Comparison of ENCODE assay signal across 1 cellular context in the genomic region with DNA sequence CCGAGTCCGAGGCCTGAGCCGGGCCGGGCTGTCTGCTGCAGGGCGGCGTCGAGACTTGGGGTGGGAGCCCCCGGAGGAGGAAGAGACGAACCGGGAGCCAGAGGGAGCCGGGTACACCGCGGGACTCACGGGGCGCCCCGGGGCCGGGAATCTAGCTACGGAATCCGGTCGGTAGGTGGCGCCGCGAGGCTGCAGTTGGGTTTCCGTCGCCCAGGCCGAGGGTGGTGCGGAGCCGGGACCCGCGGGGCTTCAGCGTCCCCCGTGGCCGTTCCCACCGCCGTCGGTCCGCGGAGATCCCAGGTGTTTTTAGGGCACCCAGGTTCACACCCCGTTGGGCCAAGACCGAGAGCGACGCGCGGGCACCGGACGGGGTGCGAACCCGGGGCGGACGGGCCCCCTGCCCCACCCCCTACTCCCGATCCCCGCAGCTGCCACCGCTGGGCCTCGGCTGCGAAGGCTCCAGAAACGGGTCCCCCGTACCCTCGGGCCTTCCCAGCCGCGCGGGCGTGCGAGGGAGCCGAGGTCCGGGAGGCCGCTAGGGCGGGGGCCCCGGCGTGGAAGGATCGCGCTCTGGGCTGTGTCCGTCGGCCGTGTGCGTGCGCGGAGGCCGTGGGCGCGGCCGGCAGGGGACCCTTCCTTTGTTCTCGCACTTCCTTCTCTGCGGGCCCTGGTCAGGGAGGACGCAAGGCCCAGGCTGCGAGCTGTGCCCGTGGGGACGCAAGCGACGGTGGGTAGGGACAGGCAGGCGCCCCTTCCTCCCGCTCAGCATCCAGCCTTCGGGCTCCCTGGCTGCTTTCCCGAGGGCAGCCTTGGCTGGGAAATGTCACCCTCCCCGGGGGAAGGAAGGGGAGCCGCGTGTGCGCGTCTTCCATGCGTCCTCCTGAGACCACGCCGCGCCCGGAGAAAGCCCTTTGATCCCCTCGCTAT.
TF ChIP-seq lines count a peak whose summit lies in the region.

No MANE protein-coding gene starts in this region.

TF ChIP-seq in WTC11, 78 proteins besides CTCF, POLR2A, EP300 and RAD21 (continued from another document and continues in another):
- TF ChIP-seq, protein P1, sequence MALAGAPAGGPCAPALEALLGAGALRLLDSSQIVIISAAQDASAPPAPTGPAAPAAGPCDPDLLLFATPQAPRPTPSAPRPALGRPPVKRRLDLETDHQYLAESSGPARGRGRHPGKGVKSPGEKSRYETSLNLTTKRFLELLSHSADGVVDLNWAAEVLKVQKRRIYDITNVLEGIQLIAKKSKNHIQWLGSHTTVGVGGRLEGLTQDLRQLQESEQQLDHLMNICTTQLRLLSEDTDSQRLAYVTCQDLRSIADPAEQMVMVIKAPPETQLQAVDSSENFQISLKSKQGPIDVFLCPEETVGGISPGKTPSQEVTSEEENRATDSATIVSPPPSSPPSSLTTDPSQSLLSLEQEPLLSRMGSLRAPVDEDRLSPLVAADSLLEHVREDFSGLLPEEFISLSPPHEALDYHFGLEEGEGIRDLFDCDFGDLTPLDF (CRISPR knock-in tag; IDR thresholded peaks at IDR 0.05) = 0 out of 2 replicates have a peak, but pooled peaks have one; percentile 51
- TF ChIP-seq TEAD1 (CRISPR knock-in tag; IDR thresholded peaks at IDR 0.05) = no peak
- TF ChIP-seq ZNF416 (CRISPR knock-in tag; IDR thresholded peaks at IDR 0.05) = no peak
- no peak; the same call in 1 of the 2 replicates for TF ChIP-seq TP53 (CRISPR knock-in tag; IDR thresholded peaks at IDR 0.05)
- TF ChIP-seq, protein P2, sequence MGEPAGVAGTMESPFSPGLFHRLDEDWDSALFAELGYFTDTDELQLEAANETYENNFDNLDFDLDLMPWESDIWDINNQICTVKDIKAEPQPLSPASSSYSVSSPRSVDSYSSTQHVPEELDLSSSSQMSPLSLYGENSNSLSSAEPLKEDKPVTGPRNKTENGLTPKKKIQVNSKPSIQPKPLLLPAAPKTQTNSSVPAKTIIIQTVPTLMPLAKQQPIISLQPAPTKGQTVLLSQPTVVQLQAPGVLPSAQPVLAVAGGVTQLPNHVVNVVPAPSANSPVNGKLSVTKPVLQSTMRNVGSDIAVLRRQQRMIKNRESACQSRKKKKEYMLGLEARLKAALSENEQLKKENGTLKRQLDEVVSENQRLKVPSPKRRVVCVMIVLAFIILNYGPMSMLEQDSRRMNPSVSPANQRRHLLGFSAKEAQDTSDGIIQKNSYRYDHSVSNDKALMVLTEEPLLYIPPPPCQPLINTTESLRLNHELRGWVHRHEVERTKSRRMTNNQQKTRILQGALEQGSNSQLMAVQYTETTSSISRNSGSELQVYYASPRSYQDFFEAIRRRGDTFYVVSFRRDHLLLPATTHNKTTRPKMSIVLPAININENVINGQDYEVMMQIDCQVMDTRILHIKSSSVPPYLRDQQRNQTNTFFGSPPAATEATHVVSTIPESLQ (CRISPR knock-in tag; IDR thresholded peaks at IDR 0.05) = no peak
- TF ChIP-seq RELA (CRISPR knock-in tag; IDR thresholded peaks at IDR 0.05; ENCODE audit: borderline replicate concordance) = no peak
- TF ChIP-seq, protein P3, sequence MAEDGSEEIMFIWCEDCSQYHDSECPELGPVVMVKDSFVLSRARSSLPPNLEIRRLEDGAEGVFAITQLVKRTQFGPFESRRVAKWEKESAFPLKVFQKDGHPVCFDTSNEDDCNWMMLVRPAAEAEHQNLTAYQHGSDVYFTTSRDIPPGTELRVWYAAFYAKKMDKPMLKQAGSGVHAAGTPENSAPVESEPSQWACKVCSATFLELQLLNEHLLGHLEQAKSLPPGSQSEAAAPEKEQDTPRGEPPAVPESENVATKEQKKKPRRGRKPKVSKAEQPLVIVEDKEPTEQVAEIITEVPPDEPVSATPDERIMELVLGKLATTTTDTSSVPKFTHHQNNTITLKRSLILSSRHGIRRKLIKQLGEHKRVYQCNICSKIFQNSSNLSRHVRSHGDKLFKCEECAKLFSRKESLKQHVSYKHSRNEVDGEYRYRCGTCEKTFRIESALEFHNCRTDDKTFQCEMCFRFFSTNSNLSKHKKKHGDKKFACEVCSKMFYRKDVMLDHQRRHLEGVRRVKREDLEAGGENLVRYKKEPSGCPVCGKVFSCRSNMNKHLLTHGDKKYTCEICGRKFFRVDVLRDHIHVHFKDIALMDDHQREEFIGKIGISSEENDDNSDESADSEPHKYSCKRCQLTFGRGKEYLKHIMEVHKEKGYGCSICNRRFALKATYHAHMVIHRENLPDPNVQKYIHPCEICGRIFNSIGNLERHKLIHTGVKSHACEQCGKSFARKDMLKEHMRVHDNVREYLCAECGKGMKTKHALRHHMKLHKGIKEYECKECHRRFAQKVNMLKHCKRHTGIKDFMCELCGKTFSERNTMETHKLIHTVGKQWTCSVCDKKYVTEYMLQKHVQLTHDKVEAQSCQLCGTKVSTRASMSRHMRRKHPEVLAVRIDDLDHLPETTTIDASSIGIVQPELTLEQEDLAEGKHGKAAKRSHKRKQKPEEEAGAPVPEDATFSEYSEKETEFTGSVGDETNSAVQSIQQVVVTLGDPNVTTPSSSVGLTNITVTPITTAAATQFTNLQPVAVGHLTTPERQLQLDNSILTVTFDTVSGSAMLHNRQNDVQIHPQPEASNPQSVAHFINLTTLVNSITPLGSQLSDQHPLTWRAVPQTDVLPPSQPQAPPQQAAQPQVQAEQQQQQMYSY (CRISPR knock-in tag; IDR thresholded peaks at IDR 0.05) = no peak
- TF ChIP-seq SP1 (CRISPR knock-in tag; conservative IDR thresholded peaks at IDR 0.05) = no peak
- TF ChIP-seq, protein P4, sequence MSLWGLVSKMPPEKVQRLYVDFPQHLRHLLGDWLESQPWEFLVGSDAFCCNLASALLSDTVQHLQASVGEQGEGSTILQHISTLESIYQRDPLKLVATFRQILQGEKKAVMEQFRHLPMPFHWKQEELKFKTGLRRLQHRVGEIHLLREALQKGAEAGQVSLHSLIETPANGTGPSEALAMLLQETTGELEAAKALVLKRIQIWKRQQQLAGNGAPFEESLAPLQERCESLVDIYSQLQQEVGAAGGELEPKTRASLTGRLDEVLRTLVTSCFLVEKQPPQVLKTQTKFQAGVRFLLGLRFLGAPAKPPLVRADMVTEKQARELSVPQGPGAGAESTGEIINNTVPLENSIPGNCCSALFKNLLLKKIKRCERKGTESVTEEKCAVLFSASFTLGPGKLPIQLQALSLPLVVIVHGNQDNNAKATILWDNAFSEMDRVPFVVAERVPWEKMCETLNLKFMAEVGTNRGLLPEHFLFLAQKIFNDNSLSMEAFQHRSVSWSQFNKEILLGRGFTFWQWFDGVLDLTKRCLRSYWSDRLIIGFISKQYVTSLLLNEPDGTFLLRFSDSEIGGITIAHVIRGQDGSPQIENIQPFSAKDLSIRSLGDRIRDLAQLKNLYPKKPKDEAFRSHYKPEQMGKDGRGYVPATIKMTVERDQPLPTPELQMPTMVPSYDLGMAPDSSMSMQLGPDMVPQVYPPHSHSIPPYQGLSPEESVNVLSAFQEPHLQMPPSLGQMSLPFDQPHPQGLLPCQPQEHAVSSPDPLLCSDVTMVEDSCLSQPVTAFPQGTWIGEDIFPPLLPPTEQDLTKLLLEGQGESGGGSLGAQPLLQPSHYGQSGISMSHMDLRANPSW (CRISPR knock-in tag; conservative IDR thresholded peaks at IDR 0.05; ENCODE audit: low read depth) = no peak
- no peak for TF ChIP-seq HMGA2 (CRISPR knock-in tag; IDR thresholded peaks at IDR 0.05)
- TF ChIP-seq, protein P5, sequence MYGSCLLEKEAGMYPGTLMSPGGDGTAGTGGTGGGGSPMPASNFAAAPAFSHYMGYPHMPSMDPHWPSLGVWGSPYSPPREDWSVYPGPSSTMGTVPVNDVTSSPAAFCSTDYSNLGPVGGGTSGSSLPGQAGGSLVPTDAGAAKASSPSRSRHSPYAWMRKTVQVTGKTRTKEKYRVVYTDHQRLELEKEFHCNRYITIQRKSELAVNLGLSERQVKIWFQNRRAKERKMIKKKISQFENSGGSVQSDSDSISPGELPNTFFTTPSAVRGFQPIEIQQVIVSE (CRISPR knock-in tag; IDR thresholded peaks at IDR 0.05; ENCODE audit: borderline replicate concordance) = no peak
- no peak for TF ChIP-seq JAZF1 (CRISPR knock-in tag; IDR thresholded peaks at IDR 0.05)
- no peak for TF ChIP-seq JUN (CRISPR knock-in tag; IDR thresholded peaks at IDR 0.05)
- TF ChIP-seq ZNF232 (CRISPR knock-in tag; IDR thresholded peaks at IDR 0.05) = no peak
- TF ChIP-seq, protein P6, sequence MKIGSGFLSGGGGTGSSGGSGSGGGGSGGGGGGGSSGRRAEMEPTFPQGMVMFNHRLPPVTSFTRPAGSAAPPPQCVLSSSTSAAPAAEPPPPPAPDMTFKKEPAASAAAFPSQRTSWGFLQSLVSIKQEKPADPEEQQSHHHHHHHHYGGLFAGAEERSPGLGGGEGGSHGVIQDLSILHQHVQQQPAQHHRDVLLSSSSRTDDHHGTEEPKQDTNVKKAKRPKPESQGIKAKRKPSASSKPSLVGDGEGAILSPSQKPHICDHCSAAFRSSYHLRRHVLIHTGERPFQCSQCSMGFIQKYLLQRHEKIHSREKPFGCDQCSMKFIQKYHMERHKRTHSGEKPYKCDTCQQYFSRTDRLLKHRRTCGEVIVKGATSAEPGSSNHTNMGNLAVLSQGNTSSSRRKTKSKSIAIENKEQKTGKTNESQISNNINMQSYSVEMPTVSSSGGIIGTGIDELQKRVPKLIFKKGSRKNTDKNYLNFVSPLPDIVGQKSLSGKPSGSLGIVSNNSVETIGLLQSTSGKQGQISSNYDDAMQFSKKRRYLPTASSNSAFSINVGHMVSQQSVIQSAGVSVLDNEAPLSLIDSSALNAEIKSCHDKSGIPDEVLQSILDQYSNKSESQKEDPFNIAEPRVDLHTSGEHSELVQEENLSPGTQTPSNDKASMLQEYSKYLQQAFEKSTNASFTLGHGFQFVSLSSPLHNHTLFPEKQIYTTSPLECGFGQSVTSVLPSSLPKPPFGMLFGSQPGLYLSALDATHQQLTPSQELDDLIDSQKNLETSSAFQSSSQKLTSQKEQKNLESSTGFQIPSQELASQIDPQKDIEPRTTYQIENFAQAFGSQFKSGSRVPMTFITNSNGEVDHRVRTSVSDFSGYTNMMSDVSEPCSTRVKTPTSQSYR (CRISPR knock-in tag; IDR thresholded peaks at IDR 0.05) = 0 out of 2 replicates have a peak, but pooled peaks have one; percentile 66
- 0 out of 2 replicates have a peak, but pooled peaks have one; percentile 0 for TF ChIP-seq ZNF263 (CRISPR knock-in tag; IDR thresholded peaks at IDR 0.05; ENCODE audit: low read depth)
- TF ChIP-seq ZNF219 (CRISPR knock-in tag; IDR thresholded peaks at IDR 0.05; ENCODE audit: borderline replicate concordance) = no peak
- TF ChIP-seq, protein P7, sequence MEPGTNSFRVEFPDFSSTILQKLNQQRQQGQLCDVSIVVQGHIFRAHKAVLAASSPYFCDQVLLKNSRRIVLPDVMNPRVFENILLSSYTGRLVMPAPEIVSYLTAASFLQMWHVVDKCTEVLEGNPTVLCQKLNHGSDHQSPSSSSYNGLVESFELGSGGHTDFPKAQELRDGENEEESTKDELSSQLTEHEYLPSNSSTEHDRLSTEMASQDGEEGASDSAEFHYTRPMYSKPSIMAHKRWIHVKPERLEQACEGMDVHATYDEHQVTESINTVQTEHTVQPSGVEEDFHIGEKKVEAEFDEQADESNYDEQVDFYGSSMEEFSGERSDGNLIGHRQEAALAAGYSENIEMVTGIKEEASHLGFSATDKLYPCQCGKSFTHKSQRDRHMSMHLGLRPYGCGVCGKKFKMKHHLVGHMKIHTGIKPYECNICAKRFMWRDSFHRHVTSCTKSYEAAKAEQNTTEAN (CRISPR knock-in tag; IDR thresholded peaks at IDR 0.05) = no peak
- no peak for TF ChIP-seq CREB1 (CRISPR knock-in tag; IDR thresholded peaks at IDR 0.05)
- TF ChIP-seq NR2C2 (CRISPR knock-in tag; IDR thresholded peaks at IDR 0.05) = no peak
- no peak for TF ChIP-seq NFYB (CRISPR knock-in tag; conservative IDR thresholded peaks at IDR 0.05; ENCODE audit: low read depth)
- 0 out of 2 replicates have a peak, but pooled peaks have one; percentile 48 for TF ChIP-seq KAT7 (CRISPR knock-in tag; IDR thresholded peaks at IDR 0.05; ENCODE audit: borderline replicate concordance)
- TF ChIP-seq, protein P8, sequence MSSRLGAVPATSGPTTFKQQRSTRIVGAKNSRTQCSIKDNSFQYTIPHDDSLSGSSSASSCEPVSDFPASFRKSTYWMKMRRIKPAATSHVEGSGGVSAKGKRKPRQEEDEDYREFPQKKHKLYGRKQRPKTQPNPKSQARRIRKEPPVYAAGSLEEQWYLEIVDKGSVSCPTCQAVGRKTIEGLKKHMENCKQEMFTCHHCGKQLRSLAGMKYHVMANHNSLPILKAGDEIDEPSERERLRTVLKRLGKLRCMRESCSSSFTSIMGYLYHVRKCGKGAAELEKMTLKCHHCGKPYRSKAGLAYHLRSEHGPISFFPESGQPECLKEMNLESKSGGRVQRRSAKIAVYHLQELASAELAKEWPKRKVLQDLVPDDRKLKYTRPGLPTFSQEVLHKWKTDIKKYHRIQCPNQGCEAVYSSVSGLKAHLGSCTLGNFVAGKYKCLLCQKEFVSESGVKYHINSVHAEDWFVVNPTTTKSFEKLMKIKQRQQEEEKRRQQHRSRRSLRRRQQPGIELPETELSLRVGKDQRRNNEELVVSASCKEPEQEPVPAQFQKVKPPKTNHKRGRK (CRISPR knock-in tag; IDR thresholded peaks at IDR 0.05; ENCODE audit: borderline replicate concordance) = no peak
- TF ChIP-seq FOXJ3 (CRISPR knock-in tag; IDR thresholded peaks at IDR 0.05; ENCODE audit: borderline replicate concordance) = no peak
- TF ChIP-seq, protein P9, sequence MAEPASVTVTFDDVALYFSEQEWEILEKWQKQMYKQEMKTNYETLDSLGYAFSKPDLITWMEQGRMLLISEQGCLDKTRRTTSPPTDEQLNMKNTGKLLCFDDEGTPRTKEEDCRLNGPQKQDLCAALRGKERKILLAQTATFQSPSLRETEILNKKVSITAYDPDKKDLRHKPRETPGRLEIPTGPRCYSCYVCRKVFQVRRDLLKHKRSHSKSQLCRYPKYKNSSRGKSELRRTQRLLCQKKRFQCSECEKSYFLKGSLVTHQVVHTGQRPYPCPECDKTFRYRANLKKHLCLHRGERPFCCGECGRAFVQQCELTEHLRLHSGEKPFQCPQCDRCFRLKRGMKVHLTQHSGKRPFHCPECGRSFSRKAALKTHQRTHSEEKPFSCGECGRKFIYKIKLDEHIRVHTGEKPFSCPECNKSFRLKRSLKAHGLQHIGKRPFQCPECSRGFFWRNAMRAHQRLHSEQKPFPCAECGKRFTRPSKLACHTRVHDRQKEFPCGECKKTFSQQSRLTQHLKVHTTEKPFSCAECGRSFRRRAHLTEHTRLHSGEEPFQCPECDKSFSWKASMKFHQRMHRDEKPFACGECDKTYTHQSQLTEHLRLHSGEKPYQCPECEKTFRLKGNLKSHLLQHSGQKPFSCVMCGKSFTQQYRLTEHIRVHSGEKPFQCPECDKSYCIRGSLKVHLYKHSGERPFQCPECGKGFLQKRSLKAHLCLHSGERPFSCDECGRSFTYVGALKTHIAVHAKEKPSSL (CRISPR knock-in tag; conservative IDR thresholded peaks at IDR 0.05) = no peak
- TF ChIP-seq PRRX2 (CRISPR knock-in tag; IDR thresholded peaks at IDR 0.05) = no peak
- TF ChIP-seq, protein P10, sequence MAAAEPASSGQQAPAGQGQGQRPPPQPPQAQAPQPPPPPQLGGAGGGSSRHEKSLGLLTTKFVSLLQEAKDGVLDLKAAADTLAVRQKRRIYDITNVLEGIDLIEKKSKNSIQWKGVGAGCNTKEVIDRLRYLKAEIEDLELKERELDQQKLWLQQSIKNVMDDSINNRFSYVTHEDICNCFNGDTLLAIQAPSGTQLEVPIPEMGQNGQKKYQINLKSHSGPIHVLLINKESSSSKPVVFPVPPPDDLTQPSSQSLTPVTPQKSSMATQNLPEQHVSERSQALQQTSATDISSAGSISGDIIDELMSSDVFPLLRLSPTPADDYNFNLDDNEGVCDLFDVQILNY (CRISPR knock-in tag; IDR thresholded peaks at IDR 0.05) = peak; percentile 60; the same call in 1 of the 2 replicates
- TF ChIP-seq SMAD3 (CRISPR knock-in tag; IDR thresholded peaks at IDR 0.05; ENCODE audit: borderline replicate concordance) = no peak
- peak; percentile 35; the same call in 1 of the 2 replicates for TF ChIP-seq GABPB1 (CRISPR knock-in tag; IDR thresholded peaks at IDR 0.05)
- no peak for TF ChIP-seq NFATC4 (CRISPR knock-in tag; IDR thresholded peaks at IDR 0.05)
- TF ChIP-seq CREM (CRISPR knock-in tag; IDR thresholded peaks at IDR 0.05) = no peak
- TF ChIP-seq ZNF423 (CRISPR knock-in tag; IDR thresholded peaks at IDR 0.05) = peak; percentile 32; the same call in 1 of the 2 replicates
